Comparison of ENCODE assay signal across 3 cellular contexts in the genomic region with DNA sequence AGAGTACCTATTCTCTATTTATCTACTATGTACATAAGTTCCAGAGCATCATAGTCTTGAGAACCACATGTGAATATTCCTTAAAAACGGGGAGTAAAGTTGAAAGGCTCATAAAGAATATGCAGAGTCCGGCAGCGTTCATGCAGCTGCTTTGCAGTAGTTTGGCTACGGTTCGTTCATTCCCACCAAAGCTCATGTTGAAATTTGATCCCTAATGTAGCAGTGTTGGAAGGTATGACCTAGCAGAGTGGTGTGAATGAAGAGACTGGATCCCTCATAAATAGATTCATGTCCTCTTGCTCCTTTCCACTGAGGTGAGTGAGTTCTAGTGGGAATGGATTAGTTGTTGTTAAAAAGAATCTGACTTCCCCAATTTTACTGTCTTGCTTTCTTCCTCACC.
"Had no signal": no experiment of that assay in that cellular context is flagged by ENCODE, and none has a peak within 500 bp of the region (broad histone marks: within the 10 kb centered on the region; RNA-seq: fewer than 3 reads in every experiment).

No MANE protein-coding gene starts in this region.

- DNase-seq: H9, HCEC 1CT, IMR-90 had no signal
